ENCODE assay signal across 13 cellular contexts in the genomic region with DNA sequence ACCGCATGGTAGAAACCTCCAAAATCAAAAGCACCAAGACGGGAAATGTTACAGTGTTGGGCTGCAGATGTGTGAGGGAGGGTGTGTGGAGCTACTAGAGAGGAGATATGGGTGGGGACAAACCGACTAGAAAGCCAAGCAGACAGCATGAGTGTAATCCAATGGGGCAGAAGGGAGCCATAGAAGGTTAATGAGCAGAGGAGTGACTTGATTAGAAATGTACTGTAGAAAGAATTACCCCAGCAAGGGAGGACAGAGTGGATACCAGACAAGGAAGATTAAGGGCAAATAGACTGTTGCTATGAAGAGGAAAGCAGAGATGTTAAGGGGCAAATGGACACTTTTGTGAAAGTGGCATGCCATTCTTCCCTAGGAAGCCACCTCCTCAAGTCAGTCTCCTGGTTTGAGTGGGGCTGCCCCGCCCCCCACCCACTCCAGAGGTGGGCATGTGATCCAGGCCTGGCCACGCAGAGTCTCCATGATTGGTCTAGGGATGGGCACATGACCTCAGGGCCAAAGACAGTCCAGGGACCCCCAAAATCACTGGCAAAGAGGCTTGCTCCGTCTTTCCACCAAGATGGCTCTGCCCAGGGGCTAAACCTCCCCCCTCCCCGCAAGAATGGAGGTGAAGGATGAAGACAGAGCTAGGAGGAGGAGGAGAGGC. TPM values are rescaled to one million over a fixed set of nuclear protein-coding genes. Genes with fewer than 3 reads are reported as not detected.
DNase-seq lines count a peak whose midpoint lies in the region; ATAC-seq, FAIRE-seq and TF ChIP-seq lines count a peak whose summit lies in the region.
"Had no signal": no experiment of that assay in that cellular context is flagged by ENCODE, and none has a peak within 500 bp of the region (broad histone marks: within the 10 kb centered on the region; RNA-seq: fewer than 3 reads in every experiment).

No MANE protein-coding gene starts in this region.

- H3K9ac ChIP-seq in kidney (ENCODE audit: low read length in 2 of 2), result no peak overlapping the region

- H3K4me3 Mint-ChIP-seq in activated T-cell treated with anti-CD3 and anti-CD28 coated beads, Interleukin-2, amount 50 U/mL, for 72 hours, result peak overlapping the region; percentile 96 to 99
- peak overlapping the region; percentile 97 for H3K4me3 Mint-ChIP-seq in activated CD4-positive, alpha-beta memory T cell treated with anti-CD3 and anti-CD28 coated beads, Interleukin-2, amount 10 ng/mL, durations not matched to agents 7 days and 5 days
- peak overlapping the region; percentile 85 to 100 for H3K4me3 Mint-ChIP-seq in stimulated activated naive CD8-positive, alpha-beta T cell treated with anti-CD3 and anti-CD28 coated beads, Interleukin-15, amount 100 ng/mL, for 72 hours

- peak overlapping the region; percentile 11 for H3K27ac Mint-ChIP-seq in activated T-cell treated with anti-CD3 and anti-CD28 coated beads, Interleukin-2, amount 50 U/mL, for 72 hours
- peak overlapping the region; percentile 79 for H3K27ac Mint-ChIP-seq in activated CD4-positive, alpha-beta memory T cell treated with anti-CD3 and anti-CD28 coated beads, Interleukin-2, amount 10 ng/mL, durations not matched to agents 7 days and 5 days
- peak overlapping the region in 1 of 2 donors; percentile 68 for H3K27ac Mint-ChIP-seq in stimulated activated naive CD8-positive, alpha-beta T cell treated with anti-CD3 and anti-CD28 coated beads, Interleukin-15, amount 100 ng/mL, for 72 hours

- FAIRE-seq in kidney (lab: Jason Lieb, UNC), result no peak

- POLR2A ChIA-PET in activated CD4-positive, alpha-beta memory T cell treated with anti-CD3 and anti-CD28 coated beads, Interleukin-2, amount 10 ng/mL, durations not matched to agents 7 days and 5 days (lab: Charles Lee), result interaction anchor here (0.9 to 9.3 kb wide), 5 partner anchors 9 to 97 kb away, joined by 3 to 216 read pairs (median 4); no protein-coding TSS in a partner anchor

- H3K9me3 ChIP-seq in kidney (ENCODE audit: control insufficient read depth in 1 of 2, low read length in 2 of 2), result no peaks in the 10 kb centered on the region

- no peak overlapping the region for H3K4me3 ChIP-seq in kidney (ENCODE audit: low read length in 2 of 2)

- no peak for ATAC-seq in activated T-cell treated with anti-CD3 and anti-CD28 coated beads, Interleukin-2, amount 50 U/mL, for 72 hours (replicated peaks in 1 of 2)
- ATAC-seq in stimulated activated naive CD8-positive, alpha-beta T cell treated with anti-CD3 and anti-CD28 coated beads, Interleukin-15, amount 100 ng/mL, for 72 hours, result no peak
- ATAC-seq in GM18498 (IDR thresholded peaks at IDR 0.05; ENCODE audit: unreplicated experiment), result no peak

- TF ChIP-seq CTCF in kidney (IDR thresholded peaks at IDR 0.05; ENCODE audit: borderline replicate concordance, extremely low read depth, insufficient read depth), result no peak

- H3K4me1 Mint-ChIP-seq in activated T-cell treated with anti-CD3 and anti-CD28 coated beads, Interleukin-2, amount 50 U/mL, for 72 hours (ENCODE audit: low read depth), result peaks cover 76% of the 10 kb centered on the region
- peaks cover 80% of the 10 kb centered on the region for H3K4me1 Mint-ChIP-seq in activated CD4-positive, alpha-beta memory T cell treated with anti-CD3 and anti-CD28 coated beads, Interleukin-2, amount 10 ng/mL, durations not matched to agents 7 days and 5 days
- peaks cover 81% of the 10 kb centered on the region for H3K4me1 Mint-ChIP-seq in stimulated activated naive CD8-positive, alpha-beta T cell treated with anti-CD3 and anti-CD28 coated beads, Interleukin-15, amount 100 ng/mL, for 72 hours

- intact Hi-C loops in kidney (cut with DNase I), result no loop called here

- peaks cover 27 to 52% of the 10 kb centered on the region in 2 donors for H3K36me3 Mint-ChIP-seq in activated T-cell treated with anti-CD3 and anti-CD28 coated beads, Interleukin-2, amount 50 U/mL, for 72 hours (ENCODE audit: insufficient read depth in 2 of 2)
- peaks cover 79% of the 10 kb centered on the region for H3K36me3 Mint-ChIP-seq in activated CD4-positive, alpha-beta memory T cell treated with anti-CD3 and anti-CD28 coated beads, Interleukin-2, amount 10 ng/mL, durations not matched to agents 7 days and 5 days (ENCODE audit: low read depth)

- peaks cover 0 to 11% of the 10 kb centered on the region in 2 donors for H3K9me3 Mint-ChIP-seq in activated T-cell treated with anti-CD3 and anti-CD28 coated beads, Interleukin-2, amount 50 U/mL, for 72 hours
- H3K9me3 Mint-ChIP-seq in activated CD4-positive, alpha-beta memory T cell treated with anti-CD3 and anti-CD28 coated beads, Interleukin-2, amount 10 ng/mL, durations not matched to agents 7 days and 5 days, result peaks cover 7% of the 10 kb centered on the region
- peaks cover 0 to 10% of the 10 kb centered on the region in 2 donors for H3K9me3 Mint-ChIP-seq in stimulated activated naive CD8-positive, alpha-beta T cell treated with anti-CD3 and anti-CD28 coated beads, Interleukin-15, amount 100 ng/mL, for 72 hours

- peak overlapping the region in 1 of 2 donors; percentile 10 for H3K27ac ChIP-seq in kidney (ENCODE audit: low read depth in 2 of 2, low read length in 2 of 2)

- H3K27me3 Mint-ChIP-seq in activated T-cell treated with anti-CD3 and anti-CD28 coated beads, Interleukin-2, amount 50 U/mL, for 72 hours (ENCODE audit: low read depth), result no peaks in the 10 kb centered on the region
- no peaks in the 10 kb centered on the region for H3K27me3 Mint-ChIP-seq in activated CD4-positive, alpha-beta memory T cell treated with anti-CD3 and anti-CD28 coated beads, Interleukin-2, amount 10 ng/mL, durations not matched to agents 7 days and 5 days
- H3K27me3 Mint-ChIP-seq in stimulated activated naive CD8-positive, alpha-beta T cell treated with anti-CD3 and anti-CD28 coated beads, Interleukin-15, amount 100 ng/mL, for 72 hours, result no peaks in the 10 kb centered on the region

- DNase-seq in activated T-cell treated with anti-CD3 and anti-CD28 coated beads, Interleukin-2, amount 50 U/mL, for 72 hours, result no peak
- DNase-seq in activated T-cell treated with anti-CD3 and anti-CD28 coated beads for 4 hours, result no peak
- no peak for DNase-seq in activated CD4-positive, alpha-beta memory T cell treated with anti-CD3 and anti-CD28 coated beads, Interleukin-2, amount 10 ng/mL, durations not matched to agents 7 days and 5 days
- peak; percentile 46 for DNase-seq in kidney
- DNase-seq in stimulated activated naive CD8-positive, alpha-beta T cell treated with anti-CD3 and anti-CD28 coated beads, Interleukin-15, amount 100 ng/mL, for 72 hours, result no peak
- no peak for DNase-seq in anterior cingulate cortex (lab: John Stamatoyannopoulos, UW)
- no peak for DNase-seq in GM03348 (ENCODE audit: low spot score)
- DNase-seq: dermis blood vessel endothelial cell, EL, KBM-7, NCI-H1694, NCI-H748 treated with DMSO at 0.1 percent for 48 hours had no signal

- peaks cover 0 to 24% of the 10 kb centered on the region in 2 donors for H3K4me1 ChIP-seq in kidney (ENCODE audit: control insufficient read depth in 1 of 2, insufficient read depth in 1 of 2, low read depth in 1 of 2, low read length in 2 of 2)

- no peaks in the 10 kb centered on the region for H3K36me3 ChIP-seq in kidney (ENCODE audit: control insufficient read depth in 1 of 2, insufficient read depth in 2 of 2, low read length in 2 of 2)

- CTCF ChIA-PET in activated CD4-positive, alpha-beta memory T cell treated with anti-CD3 and anti-CD28 coated beads, Interleukin-2, amount 10 ng/mL, durations not matched to agents 7 days and 5 days (lab: Charles Lee), result interaction anchor here (0.7 to 2.7 kb wide), 3 partner anchors 16 to 103 kb away, joined by 3 to 15 read pairs (median 3); no protein-coding TSS in a partner anchor

RNA-seq across cellular contexts. Expression of gene COTL1, which starts 4.3 kb away (rescaled TPM):
- 100 to 1,000 TPM; 353 to 529 TPM for total RNA-seq in activated T-cell treated with anti-CD3 and anti-CD28 coated beads, Interleukin-2, amount 50 U/mL, for 72 hours
- total RNA-seq in activated CD4-positive, alpha-beta memory T cell treated with anti-CD3 and anti-CD28 coated beads, Interleukin-2, amount 10 ng/mL, durations not matched to agents 7 days and 5 days, result 100 to 1,000 TPM; 676 to 689 TPM
- 122 TPM for total RNA-seq in kidney
- polyA plus RNA-seq in kidney (ENCODE audit: insufficient read depth, low read depth, low replicate concordance), result 136 TPM

RNA-seq across cellular contexts. Expression of gene KLHL36, which starts 34.8 kb away (rescaled TPM):
- 10 to 100 TPM; 64.2 to 69.5 TPM for total RNA-seq in activated T-cell treated with anti-CD3 and anti-CD28 coated beads, Interleukin-2, amount 50 U/mL, for 72 hours
- total RNA-seq in activated CD4-positive, alpha-beta memory T cell treated with anti-CD3 and anti-CD28 coated beads, Interleukin-2, amount 10 ng/mL, durations not matched to agents 7 days and 5 days, result 10 to 100 TPM; 45.7 to 49.0 TPM
- 76.6 TPM for total RNA-seq in kidney
- polyA plus RNA-seq in kidney (ENCODE audit: insufficient read depth, low read depth, low replicate concordance), result 13.7 TPM
